Comparison of ENCODE assay signal across 11 cellular contexts in the genomic region with DNA sequence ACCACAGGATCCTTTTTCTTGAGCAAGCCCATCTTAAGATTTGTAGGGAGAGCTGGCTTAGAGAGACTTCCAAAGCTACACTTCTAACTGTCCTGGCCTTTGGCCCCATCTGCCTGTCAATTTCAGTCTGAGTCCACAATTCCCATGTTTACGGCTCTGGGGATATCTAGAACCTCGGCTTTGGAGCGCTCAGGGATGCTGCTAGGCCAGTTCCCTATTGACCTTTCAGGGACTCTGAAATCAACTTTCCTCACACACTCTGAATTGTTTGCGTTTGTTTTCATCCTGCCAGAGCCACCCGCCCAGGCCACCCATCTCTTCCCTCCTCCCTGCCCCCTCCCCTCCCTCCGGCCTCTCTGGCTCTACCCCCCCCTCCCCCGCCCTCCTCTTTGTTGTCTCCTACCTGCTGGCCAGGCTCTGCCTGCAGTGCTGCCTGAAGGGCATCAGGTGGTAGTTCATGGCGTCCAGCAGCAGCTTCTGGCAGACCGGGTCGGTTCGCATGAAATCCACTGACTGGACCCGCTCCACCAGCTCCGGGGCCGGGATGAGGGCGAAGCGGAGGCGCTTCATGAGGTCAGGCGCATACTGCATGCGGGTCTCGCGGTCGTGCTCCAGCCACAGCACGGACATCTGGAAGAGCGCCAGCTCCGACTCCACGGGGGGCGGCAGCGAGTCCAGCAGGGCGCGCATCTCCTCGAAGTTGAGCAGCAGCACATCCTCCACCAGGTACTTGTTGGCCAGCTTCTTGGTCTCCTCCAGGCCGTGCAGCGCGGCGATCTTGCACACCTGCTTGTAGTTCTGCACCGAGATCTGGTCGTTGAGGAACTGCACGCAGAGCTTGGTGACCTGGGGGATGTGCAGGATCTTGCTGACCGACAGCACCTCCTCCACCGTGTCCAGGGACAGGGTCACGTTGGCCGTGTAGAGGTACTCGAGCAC. TPM values are rescaled to one million over a fixed set of nuclear protein-coding genes. Genes with fewer than 3 reads are reported as not detected.
A peak's percentile ranks its signal among the peaks of the same experiment; 100 is the strongest.
DNase-seq lines count a peak whose midpoint lies in the region; ATAC-seq and TF ChIP-seq lines count a peak whose summit lies in the region.
"Had no signal": no experiment of that assay in that cellular context is flagged by ENCODE, and none has a peak within 500 bp of the region (broad histone marks: within the 10 kb centered on the region; RNA-seq: fewer than 3 reads in every experiment).

No MANE protein-coding gene starts in this region.

- H3K4me2 ChIP-seq in SK-N-SH = no peak overlapping the region

- no peaks in the 10 kb centered on the region for H3F3A ChIP-seq in SK-N-SH (replicated peaks; ENCODE audit: insufficient read depth)

- H3K27me3 Mint-ChIP-seq in immature natural killer cell (ENCODE audit: low read depth in 3 of 3) = peaks cover 5 to 15% (median 14%) of the 10 kb centered on the region in 3 donors

- no peak overlapping the region for H2AFZ ChIP-seq in SK-N-SH (ENCODE audit: low read depth)

- peaks cover 0 to 8% of the 10 kb centered on the region in 2 experiments; a peak in 1 of 4 replicates for H3K4me1 ChIP-seq in SK-N-SH (ENCODE audit: control insufficient read depth in 1 of 2, insufficient read depth in 2 of 2, low read depth in 1 of 2, low read length in 1 of 2)
- peaks cover 35% of the 10 kb centered on the region for H3K4me1 ChIP-seq in suprapubic skin

- H3K4me3 ChIP-seq in SK-N-SH (ENCODE audit: low read depth in 2 of 2, low read length in 1 of 2) = no peak overlapping the region; a peak in 1 of 4 replicates
- peak overlapping the region; percentile 50 for H3K4me3 ChIP-seq in suprapubic skin

- H3K27me3 ChIP-seq in SK-N-SH (ENCODE audit: insufficient read depth) (peaks cover 40% of the 10 kb centered on the region), suprapubic skin (peaks cover 47% of the 10 kb centered on the region)

- no peaks in the 10 kb centered on the region for H3K4me1 Mint-ChIP-seq in immature natural killer cell

- H3K9me3 Mint-ChIP-seq in immature natural killer cell = peaks cover 0 to 8% (median 5%) of the 10 kb centered on the region in 6 donors

- H3K36me3 Mint-ChIP-seq in immature natural killer cell = peaks cover 0 to 5% (median 0%) of the 10 kb centered on the region in 3 donors

- no peak for TF ChIP-seq RAD21 in SK-N-SH (IDR thresholded peaks at IDR 0.05; ENCODE audit: low read length)

- H3K9me2 ChIP-seq in SK-N-SH = no peaks in the 10 kb centered on the region

- CTCF ChIA-PET in SK-N-SH (lab: Yijun Ruan, JAX) = interaction anchor here (1.0 to 1.2 kb wide), 4 partner anchors 9 to 55 kb away, joined by 3 read pairs; no protein-coding TSS in a partner anchor

- no peaks in the 10 kb centered on the region for H3K79me2 ChIP-seq in SK-N-SH (ENCODE audit: insufficient read depth)

- H3K9me3 ChIP-seq in SK-N-SH = no peaks in the 10 kb centered on the region
- no peaks in the 10 kb centered on the region for H3K9me3 ChIP-seq in suprapubic skin

- TF ChIP-seq CTCF in SK-N-SH (IDR thresholded peaks at IDR 0.05) (no peak), suprapubic skin (IDR thresholded peaks at IDR 0.05) (no peak)

- 39% methylated on average over 17 of the region's 43 CpGs for WGBS in SK-N-SH (ENCODE audit: low lambda C conversion rate)
- 18% methylated on average over 17 of the region's 43 CpGs for whole genome bisulfite sequencing in suprapubic skin

- DNase-seq in SK-N-SH = peak; percentile 48
- DNase-seq in SK-N-DZ (ENCODE audit: low spot score) = peak; percentile 29
- DNase-seq in islet precursor cell = peak; percentile 75
- DNase-seq in suprapubic skin (ENCODE audit: low spot score in 2 of 2) = no peak
- DNase-seq in NCI-H226 = no peak
- DNase-seq in immature natural killer cell = no peak
- DNase-seq: activated CD4-positive, alpha-beta T cell treated with anti-CD3 and anti-CD28 coated beads, Interleukin-2, amount 50 U/mL, for 48 hours; KBM-7 had no signal

- ATAC-seq in SK-N-SH treated with all-trans-retinoic acid at 6 μM for 48 hours = no peak
- ATAC-seq in HG03175 (IDR thresholded peaks at IDR 0.05; ENCODE audit: unreplicated experiment) = no peak

- no peak overlapping the region for H3K9ac ChIP-seq in SK-N-SH

- no peak overlapping the region for H3K27ac ChIP-seq in SK-N-SH (ENCODE audit: low read depth in 2 of 2, low read length in 1 of 2)
- H3K27ac ChIP-seq in suprapubic skin = no peak overlapping the region

- peak overlapping the region in 1 of 5 donors; percentile 20 for H3K4me3 Mint-ChIP-seq in immature natural killer cell

- POLR2A ChIA-PET in SK-N-SH (lab: Yijun Ruan, JAX) = interaction anchor here (0.6 kb wide), 1 partner anchor 1047 kb away, joined by 3 read pairs; no protein-coding TSS in a partner anchor

- TF ChIP-seq EP300 in SK-N-SH (IDR thresholded peaks at IDR 0.05; ENCODE audit: borderline replicate concordance in 1 of 2, low read depth in 1 of 2, low read length in 1 of 2) (no peak), suprapubic skin (IDR thresholded peaks at IDR 0.05) (no peak)

- no peak for TF ChIP-seq POLR2A in suprapubic skin (IDR thresholded peaks at IDR 0.05)

- H3K36me3 ChIP-seq in SK-N-SH (replicated peaks in 1 of 2; ENCODE audit: control insufficient read depth in 1 of 2, insufficient read depth in 2 of 2, low read length in 1 of 2) (no peaks in the 10 kb centered on the region), suprapubic skin (no peaks in the 10 kb centered on the region)

- H3K27ac Mint-ChIP-seq in immature natural killer cell = no peak overlapping the region

- H4K20me1 ChIP-seq in SK-N-SH (ENCODE audit: insufficient read depth) = no peaks in the 10 kb centered on the region

TF ChIP-seq in SK-N-SH, 30 proteins besides CTCF, POLR2A, EP300 and RAD21 (continues in another document):
- TF ChIP-seq SIN3A (IDR thresholded peaks at IDR 0.05; ENCODE audit: borderline replicate concordance, low read depth, low read length) (no peak), RFX5 (IDR thresholded peaks at IDR 0.05; ENCODE audit: low read length) (no peak), CHD2 (IDR thresholded peaks at IDR 0.05; ENCODE audit: low read length, partially characterized antibody) (no peak), YY1 (IDR thresholded peaks at IDR 0.05; ENCODE audit: low read depth) (no peak), RCOR1 (IDR thresholded peaks at IDR 0.05; ENCODE audit: low read length) (no peak), TEAD4 (IDR thresholded peaks at IDR 0.05; ENCODE audit: borderline replicate concordance, insufficient read depth) (no peak), GABPA (IDR thresholded peaks at IDR 0.05; ENCODE audit: low read depth) (no peak)
- TF ChIP-seq, protein P1, sequence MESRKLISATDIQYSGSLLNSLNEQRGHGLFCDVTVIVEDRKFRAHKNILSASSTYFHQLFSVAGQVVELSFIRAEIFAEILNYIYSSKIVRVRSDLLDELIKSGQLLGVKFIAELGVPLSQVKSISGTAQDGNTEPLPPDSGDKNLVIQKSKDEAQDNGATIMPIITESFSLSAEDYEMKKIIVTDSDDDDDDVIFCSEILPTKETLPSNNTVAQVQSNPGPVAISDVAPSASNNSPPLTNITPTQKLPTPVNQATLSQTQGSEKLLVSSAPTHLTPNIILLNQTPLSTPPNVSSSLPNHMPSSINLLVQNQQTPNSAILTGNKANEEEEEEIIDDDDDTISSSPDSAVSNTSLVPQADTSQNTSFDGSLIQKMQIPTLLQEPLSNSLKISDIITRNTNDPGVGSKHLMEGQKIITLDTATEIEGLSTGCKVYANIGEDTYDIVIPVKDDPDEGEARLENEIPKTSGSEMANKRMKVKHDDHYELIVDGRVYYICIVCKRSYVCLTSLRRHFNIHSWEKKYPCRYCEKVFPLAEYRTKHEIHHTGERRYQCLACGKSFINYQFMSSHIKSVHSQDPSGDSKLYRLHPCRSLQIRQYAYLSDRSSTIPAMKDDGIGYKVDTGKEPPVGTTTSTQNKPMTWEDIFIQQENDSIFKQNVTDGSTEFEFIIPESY (IDR thresholded peaks at IDR 0.05; ENCODE audit: borderline replicate concordance, low read depth) = no peak

TF ChIP-seq in SK-N-SH treated with all-trans-retinoic acid at 6 μM for 48 hours, 23 proteins besides CTCF, POLR2A, EP300 and RAD21 (continues in another document):
- no peak for TF ChIP-seq ZC3H10 (CRISPR knock-in tag; IDR thresholded peaks at IDR 0.05)
- TF ChIP-seq, protein P2, sequence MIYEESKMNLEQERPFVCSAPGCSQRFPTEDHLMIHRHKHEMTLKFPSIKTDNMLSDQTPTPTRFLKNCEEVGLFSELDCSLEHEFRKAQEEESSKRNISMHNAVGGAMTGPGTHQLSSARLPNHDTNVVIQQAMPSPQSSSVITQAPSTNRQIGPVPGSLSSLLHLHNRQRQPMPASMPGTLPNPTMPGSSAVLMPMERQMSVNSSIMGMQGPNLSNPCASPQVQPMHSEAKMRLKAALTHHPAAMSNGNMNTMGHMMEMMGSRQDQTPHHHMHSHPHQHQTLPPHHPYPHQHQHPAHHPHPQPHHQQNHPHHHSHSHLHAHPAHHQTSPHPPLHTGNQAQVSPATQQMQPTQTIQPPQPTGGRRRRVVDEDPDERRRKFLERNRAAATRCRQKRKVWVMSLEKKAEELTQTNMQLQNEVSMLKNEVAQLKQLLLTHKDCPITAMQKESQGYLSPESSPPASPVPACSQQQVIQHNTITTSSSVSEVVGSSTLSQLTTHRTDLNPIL (CRISPR knock-in tag; IDR thresholded peaks at IDR 0.05; ENCODE audit: low read depth) = no peak
- no peak for TF ChIP-seq OSR1 (CRISPR knock-in tag; IDR thresholded peaks at IDR 0.05)
- no peak for TF ChIP-seq ARNTL (CRISPR knock-in tag; IDR thresholded peaks at IDR 0.05; ENCODE audit: borderline replicate concordance, low read depth)
- no peak for TF ChIP-seq TCF4 (CRISPR knock-in tag; IDR thresholded peaks at IDR 0.05; ENCODE audit: borderline replicate concordance)
- no peak for TF ChIP-seq BACH2 (CRISPR knock-in tag; IDR thresholded peaks at IDR 0.05; ENCODE audit: borderline replicate concordance)
- TF ChIP-seq, protein P3, sequence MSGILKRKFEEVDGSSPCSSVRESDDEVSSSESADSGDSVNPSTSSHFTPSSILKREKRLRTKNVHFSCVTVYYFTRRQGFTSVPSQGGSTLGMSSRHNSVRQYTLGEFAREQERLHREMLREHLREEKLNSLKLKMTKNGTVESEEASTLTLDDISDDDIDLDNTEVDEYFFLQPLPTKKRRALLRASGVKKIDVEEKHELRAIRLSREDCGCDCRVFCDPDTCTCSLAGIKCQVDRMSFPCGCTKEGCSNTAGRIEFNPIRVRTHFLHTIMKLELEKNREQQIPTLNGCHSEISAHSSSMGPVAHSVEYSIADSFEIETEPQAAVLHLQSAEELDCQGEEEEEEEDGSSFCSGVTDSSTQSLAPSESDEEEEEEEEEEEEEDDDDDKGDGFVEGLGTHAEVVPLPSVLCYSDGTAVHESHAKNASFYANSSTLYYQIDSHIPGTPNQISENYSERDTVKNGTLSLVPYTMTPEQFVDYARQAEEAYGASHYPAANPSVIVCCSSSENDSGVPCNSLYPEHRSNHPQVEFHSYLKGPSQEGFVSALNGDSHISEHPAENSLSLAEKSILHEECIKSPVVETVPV (CRISPR knock-in tag; IDR thresholded peaks at IDR 0.05) = no peak

RNA-seq across cellular contexts. Expression of a gene that starts 3.3 kb away (rescaled TPM):
- polyA plus RNA-seq in SK-N-SH (2012; rRNA removed) = not detected in 2 replicates
- not detected in 2 replicates for polyA plus RNA-seq in SK-N-SH (2012; cell fraction: cytosol; rRNA removed)
- polyA plus RNA-seq in SK-N-SH (2012; cell fraction: nucleus; rRNA removed) = not detected in 2 replicates
- 0.10 and 0.20 TPM in 2 replicates for polyA plus RNA-seq in SK-N-DZ (2014; cell fraction: cytosol; rRNA removed)
- 0.19 and 0.29 TPM in 2 replicates for polyA plus RNA-seq in SK-N-DZ (2014; cell fraction: nucleus; rRNA removed)
- under 1 TPM in 2 of 4 donors, not detected in 2; 0.13 to 0.24 TPM for total RNA-seq in suprapubic skin
- polyA plus RNA-seq in immature natural killer cell = under 1 TPM in 1 of 3 donors, not detected in 2; 0.07 TPM
- polyA plus RNA-seq: AG04450 had no signal

Comparison
In these comparisons a context has a peak if more than half of its experiments do, and no peak if none do; other contexts are left out.
1. DNase-seq: peak in SK-N-SH (single experiment), SK-N-DZ (single experiment) and islet precursor cell (single experiment); none in suprapubic skin (0 of 2), NCI-H226 (single experiment) and immature natural killer cell (0 of 3).